17 cellular contexts compared by ENCODE assay signal in the genomic region with DNA sequence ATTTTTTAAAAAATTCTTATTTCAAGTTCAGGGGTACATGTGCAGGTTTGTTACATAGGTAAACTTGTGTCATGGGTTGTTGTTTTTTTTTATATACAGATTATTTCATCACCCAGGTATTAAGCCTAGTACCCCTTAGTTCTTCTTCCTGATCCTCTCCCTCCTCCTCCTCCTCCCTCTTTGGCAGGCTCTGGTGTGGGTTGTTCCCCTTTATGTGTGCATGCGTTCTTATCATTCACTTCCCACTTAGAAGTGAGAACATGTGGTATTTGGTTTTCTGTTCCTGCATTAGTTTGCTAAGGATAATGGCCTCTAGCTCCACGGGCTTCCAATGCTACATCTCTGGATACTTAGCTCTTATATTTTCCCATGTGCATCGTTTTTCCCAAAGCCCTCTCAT.
A peak's percentile ranks its signal among the peaks of the same experiment; 100 is the strongest.
DNase-seq lines count a peak whose midpoint lies in the region; ATAC-seq and TF ChIP-seq lines count a peak whose summit lies in the region.
"Had no signal": no experiment of that assay in that cellular context is flagged by ENCODE, and none has a peak within 500 bp of the region (broad histone marks: within the 10 kb centered on the region; RNA-seq: fewer than 3 reads in every experiment).

No MANE protein-coding gene starts in this region.

- H3K4me3 ChIP-seq in left ventricle myocardium inferior: no peak overlapping the region
- H3K4me3 ChIP-seq: BLaER1 treated with 17β-estradiol and CSF1 and Interleukin-3, amounts not matched to agents 10 nM and 100 nM had no signal

- H3K27me3 ChIP-seq in left ventricle myocardium inferior (ENCODE audit: low read depth): no peaks in the 10 kb centered on the region
- H3K27me3 ChIP-seq: BLaER1 treated with 17β-estradiol and CSF1 and Interleukin-3, amounts not matched to agents 10 nM and 100 nM had no signal

- H3K36me3 ChIP-seq in left ventricle myocardium inferior: no peaks in the 10 kb centered on the region
- H3K36me3 ChIP-seq: BLaER1 treated with 17β-estradiol and CSF1 and Interleukin-3, amounts not matched to agents 10 nM and 100 nM had no signal

- peaks cover 8% of the 10 kb centered on the region for H3K9me3 ChIP-seq in left ventricle myocardium inferior (replicated peaks)
- H3K9me3 ChIP-seq: Caco-2 had no signal

- no peak overlapping the region for H3K27ac ChIP-seq in left ventricle myocardium inferior (replicated peaks)
- H3K27ac ChIP-seq: BLaER1 treated with 17β-estradiol and CSF1 and Interleukin-3, amounts not matched to agents 10 nM and 100 nM; C4-2B had no signal

- peaks cover 7% of the 10 kb centered on the region for H3K4me1 ChIP-seq in left ventricle myocardium inferior
- H3K4me1 ChIP-seq: Caco-2 had no signal

- no peak for TF ChIP-seq CTCF in left ventricle myocardium inferior (IDR thresholded peaks at IDR 0.05; ENCODE audit: borderline replicate concordance)

- peak; percentile 55 for ATAC-seq in Right ventricle myocardium superior (ENCODE audit: poor library complexity)
- ATAC-seq: CD8-positive, alpha-beta T cell had no signal

- DNase-seq in Right ventricle myocardium superior (no peak), left ventricle myocardium inferior (no peak), Ammon's horn (ENCODE audit: low spot score) (peak; percentile 43), MV-4-11 (lab: John Stamatoyannopoulos, UW) (peak; percentile 35), islet precursor cell (peak; percentile 11), NCI-H446 treated with DMSO at 0.1 percent for 48 hours (lab: John Stamatoyannopoulos, UW) (no peak), kidney tubule cell (ENCODE audit: low spot score) (no peak), NOMO-1 treated with DMSO at 0.1 percent for 48 hours (lab: John Stamatoyannopoulos, UW; ENCODE audit: unreplicated experiment) (no peak)
- DNase-seq: 8988T; ACHN; Caco-2; Calu3; CD4-positive, alpha-beta T cell; CD8-positive, alpha-beta T cell; GF-D8 had no signal

- intact Hi-C loops in Right ventricle myocardium superior (cut with DNase I) (no loop called here), left ventricle myocardium inferior (cut with micrococcal nuclease) (no loop called here)

Comparison
In these comparisons a context has a peak if more than half of its experiments do, and no peak if none do; other contexts are left out.
1. DNase-seq: peak in Ammon's horn (single experiment), MV-4-11 (single experiment) and islet precursor cell (single experiment); none in Right ventricle myocardium superior (single experiment), left ventricle myocardium inferior (single experiment), NCI-H446 treated with DMSO at 0.1 percent for 48 hours (single experiment), kidney tubule cell (single experiment) and NOMO-1 treated with DMSO at 0.1 percent for 48 hours (single experiment).